28 cellular contexts compared by ENCODE assay signal in genomic region chr10:28929942-28930341, GRCh38.
"Had no signal": no experiment of that assay in that cellular context is flagged by ENCODE, and none has a peak within 500 bp of the region (broad histone marks: within the 10 kb centered on the region; RNA-seq: fewer than 3 reads in every experiment).

No MANE protein-coding gene starts in this region.

- H3K27ac ChIP-seq: colonic mucosa, coronary artery, dorsolateral prefrontal cortex, epithelial cell of prostate, esophagus muscularis mucosa, esophagus squamous epithelium, foreskin keratinocyte, gastrocnemius medialis, gastroesophageal sphincter, heart left ventricle, heart right ventricle had no signal

- H3K36me3 ChIP-seq: colonic mucosa, esophagus muscularis mucosa, esophagus squamous epithelium, gastrocnemius medialis, gastroesophageal sphincter, heart left ventricle, heart right ventricle had no signal

- H3K27me3 ChIP-seq: colonic mucosa, gastrocnemius medialis, gastroesophageal sphincter, heart left ventricle had no signal

- FAIRE-seq: colon, endometrium, endothelial cell of umbilical vein, frontal cortex had no signal

- H3K9me3 ChIP-seq: colonic mucosa, esophagus muscularis mucosa, esophagus squamous epithelium, gastrocnemius medialis, gastroesophageal sphincter had no signal

- H3K4me3 ChIP-seq: colonic mucosa, coronary artery, dorsolateral prefrontal cortex, esophagus muscularis mucosa, esophagus squamous epithelium, gastrocnemius medialis, gastroesophageal sphincter, heart left ventricle, heart right ventricle had no signal

- ATAC-seq: effector memory CD8-positive, alpha-beta T cell; esophagus mucosa; foreskin keratinocyte; gastrocnemius medialis; gastroesophageal sphincter; heart left ventricle had no signal

- DNase-seq: colonic mucosa; cortex of kidney; dermis blood vessel endothelial cell; dorsolateral prefrontal cortex; effector CD4-positive, alpha-beta T cell; effector CD8-positive, alpha-beta T cell; effector memory CD4-positive, alpha-beta T cell; effector memory CD8-positive, alpha-beta T cell; endodermal cell; erythroblast; esophagus squamous epithelium; foreskin fibroblast; foreskin keratinocyte; foreskin melanocyte; gastrocnemius medialis; glutamatergic neuron; head of caudate nucleus; heart left ventricle; heart right ventricle had no signal

- H3K4me1 ChIP-seq: colonic mucosa, esophagus squamous epithelium, foreskin keratinocyte, gastrocnemius medialis, gastroesophageal sphincter had no signal
